Comparison of ENCODE assay signal across 1 cellular context in the genomic region with DNA sequence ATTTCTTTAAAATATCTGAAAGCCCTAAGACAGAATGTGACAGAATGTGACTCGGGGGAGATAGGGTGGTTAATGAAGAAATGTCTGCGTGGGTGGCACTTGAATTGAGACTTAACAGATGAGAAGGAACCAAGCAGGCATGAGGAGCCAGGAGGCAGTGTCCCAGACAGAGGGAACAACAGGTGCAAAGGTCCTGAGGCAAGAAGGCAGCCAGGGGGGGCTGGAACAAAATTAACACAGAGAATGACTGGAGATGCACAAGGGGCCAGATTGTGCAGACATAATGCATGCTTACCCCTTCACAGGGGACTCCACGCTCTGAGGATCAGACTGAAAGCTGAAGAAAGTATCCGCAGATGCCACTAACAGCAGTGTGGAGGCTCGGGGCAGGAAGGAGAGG.
TF ChIP-seq lines count a peak whose summit lies in the region.

No MANE protein-coding gene starts in this region.

TF ChIP-seq in GM23338, 12 proteins besides CTCF, POLR2A, EP300 and RAD21 (continued from another document):
- TF ChIP-seq, protein P1, sequence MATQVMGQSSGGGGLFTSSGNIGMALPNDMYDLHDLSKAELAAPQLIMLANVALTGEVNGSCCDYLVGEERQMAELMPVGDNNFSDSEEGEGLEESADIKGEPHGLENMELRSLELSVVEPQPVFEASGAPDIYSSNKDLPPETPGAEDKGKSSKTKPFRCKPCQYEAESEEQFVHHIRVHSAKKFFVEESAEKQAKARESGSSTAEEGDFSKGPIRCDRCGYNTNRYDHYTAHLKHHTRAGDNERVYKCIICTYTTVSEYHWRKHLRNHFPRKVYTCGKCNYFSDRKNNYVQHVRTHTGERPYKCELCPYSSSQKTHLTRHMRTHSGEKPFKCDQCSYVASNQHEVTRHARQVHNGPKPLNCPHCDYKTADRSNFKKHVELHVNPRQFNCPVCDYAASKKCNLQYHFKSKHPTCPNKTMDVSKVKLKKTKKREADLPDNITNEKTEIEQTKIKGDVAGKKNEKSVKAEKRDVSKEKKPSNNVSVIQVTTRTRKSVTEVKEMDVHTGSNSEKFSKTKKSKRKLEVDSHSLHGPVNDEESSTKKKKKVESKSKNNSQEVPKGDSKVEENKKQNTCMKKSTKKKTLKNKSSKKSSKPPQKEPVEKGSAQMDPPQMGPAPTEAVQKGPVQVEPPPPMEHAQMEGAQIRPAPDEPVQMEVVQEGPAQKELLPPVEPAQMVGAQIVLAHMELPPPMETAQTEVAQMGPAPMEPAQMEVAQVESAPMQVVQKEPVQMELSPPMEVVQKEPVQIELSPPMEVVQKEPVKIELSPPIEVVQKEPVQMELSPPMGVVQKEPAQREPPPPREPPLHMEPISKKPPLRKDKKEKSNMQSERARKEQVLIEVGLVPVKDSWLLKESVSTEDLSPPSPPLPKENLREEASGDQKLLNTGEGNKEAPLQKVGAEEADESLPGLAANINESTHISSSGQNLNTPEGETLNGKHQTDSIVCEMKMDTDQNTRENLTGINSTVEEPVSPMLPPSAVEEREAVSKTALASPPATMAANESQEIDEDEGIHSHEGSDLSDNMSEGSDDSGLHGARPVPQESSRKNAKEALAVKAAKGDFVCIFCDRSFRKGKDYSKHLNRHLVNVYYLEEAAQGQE (IDR thresholded peaks at IDR 0.05; ENCODE audit: unreplicated experiment): no peak
- TF ChIP-seq, protein P2, sequence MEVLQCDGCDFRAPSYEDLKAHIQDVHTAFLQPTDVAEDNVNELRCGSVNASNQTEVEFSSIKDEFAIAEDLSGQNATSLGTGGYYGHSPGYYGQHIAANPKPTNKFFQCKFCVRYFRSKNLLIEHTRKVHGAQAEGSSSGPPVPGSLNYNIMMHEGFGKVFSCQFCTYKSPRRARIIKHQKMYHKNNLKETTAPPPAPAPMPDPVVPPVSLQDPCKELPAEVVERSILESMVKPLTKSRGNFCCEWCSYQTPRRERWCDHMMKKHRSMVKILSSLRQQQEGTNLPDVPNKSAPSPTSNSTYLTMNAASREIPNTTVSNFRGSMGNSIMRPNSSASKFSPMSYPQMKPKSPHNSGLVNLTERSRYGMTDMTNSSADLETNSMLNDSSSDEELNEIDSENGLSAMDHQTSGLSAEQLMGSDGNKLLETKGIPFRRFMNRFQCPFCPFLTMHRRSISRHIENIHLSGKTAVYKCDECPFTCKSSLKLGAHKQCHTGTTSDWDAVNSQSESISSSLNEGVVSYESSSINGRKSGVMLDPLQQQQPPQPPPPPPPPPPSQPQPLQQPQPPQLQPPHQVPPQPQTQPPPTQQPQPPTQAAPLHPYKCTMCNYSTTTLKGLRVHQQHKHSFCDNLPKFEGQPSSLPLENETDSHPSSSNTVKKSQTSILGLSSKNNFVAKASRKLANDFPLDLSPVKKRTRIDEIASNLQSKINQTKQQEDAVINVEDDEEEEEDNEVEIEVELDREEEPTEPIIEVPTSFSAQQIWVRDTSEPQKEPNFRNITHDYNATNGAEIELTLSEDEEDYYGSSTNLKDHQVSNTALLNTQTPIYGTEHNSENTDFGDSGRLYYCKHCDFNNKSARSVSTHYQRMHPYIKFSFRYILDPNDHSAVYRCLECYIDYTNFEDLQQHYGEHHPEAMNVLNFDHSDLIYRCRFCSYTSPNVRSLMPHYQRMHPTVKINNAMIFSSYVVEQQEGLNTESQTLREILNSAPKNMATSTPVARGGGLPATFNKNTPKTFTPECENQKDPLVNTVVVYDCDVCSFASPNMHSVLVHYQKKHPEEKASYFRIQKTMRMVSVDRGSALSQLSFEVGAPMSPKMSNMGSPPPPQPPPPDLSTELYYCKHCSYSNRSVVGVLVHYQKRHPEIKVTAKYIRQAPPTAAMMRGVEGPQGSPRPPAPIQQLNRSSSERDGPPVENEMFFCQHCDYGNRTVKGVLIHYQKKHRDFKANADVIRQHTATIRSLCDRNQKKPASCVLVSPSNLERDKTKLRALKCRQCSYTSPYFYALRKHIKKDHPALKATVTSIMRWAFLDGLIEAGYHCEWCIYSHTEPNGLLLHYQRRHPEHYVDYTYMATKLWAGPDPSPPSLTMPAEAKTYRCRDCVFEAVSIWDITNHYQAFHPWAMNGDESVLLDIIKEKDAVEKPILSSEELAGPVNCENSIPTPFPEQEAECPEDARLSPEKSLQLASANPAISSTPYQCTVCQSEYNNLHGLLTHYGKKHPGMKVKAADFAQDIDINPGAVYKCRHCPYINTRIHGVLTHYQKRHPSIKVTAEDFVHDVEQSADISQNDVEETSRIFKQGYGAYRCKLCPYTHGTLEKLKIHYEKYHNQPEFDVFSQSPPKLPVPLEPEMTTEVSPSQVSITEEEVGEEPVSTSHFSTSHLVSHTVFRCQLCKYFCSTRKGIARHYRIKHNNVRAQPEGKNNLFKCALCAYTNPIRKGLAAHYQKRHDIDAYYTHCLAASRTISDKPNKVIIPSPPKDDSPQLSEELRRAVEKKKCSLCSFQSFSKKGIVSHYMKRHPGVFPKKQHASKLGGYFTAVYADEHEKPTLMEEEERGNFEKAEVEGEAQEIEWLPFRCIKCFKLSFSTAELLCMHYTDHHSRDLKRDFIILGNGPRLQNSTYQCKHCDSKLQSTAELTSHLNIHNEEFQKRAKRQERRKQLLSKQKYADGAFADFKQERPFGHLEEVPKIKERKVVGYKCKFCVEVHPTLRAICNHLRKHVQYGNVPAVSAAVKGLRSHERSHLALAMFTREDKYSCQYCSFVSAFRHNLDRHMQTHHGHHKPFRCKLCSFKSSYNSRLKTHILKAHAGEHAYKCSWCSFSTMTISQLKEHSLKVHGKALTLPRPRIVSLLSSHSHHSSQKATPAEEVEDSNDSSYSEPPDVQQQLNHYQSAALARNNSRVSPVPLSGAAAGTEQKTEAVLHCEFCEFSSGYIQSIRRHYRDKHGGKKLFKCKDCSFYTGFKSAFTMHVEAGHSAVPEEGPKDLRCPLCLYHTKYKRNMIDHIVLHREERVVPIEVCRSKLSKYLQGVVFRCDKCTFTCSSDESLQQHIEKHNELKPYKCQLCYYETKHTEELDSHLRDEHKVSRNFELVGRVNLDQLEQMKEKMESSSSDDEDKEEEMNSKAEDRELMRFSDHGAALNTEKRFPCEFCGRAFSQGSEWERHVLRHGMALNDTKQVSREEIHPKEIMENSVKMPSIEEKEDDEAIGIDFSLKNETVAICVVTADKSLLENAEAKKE (CRISPR knock-in tag; IDR thresholded peaks at IDR 0.05): no peak
- TF ChIP-seq POLR2AphosphoS5 (IDR thresholded peaks at IDR 0.05; ENCODE audit: low read depth): no peak
